Comparison of ENCODE assay signal across 26 cellular contexts in genomic region chr3:31645233-31645632, GRCh38.
"Had no signal": no experiment of that assay in that cellular context is flagged by ENCODE, and none has a peak within 500 bp of the region (broad histone marks: within the 10 kb centered on the region; RNA-seq: fewer than 3 reads in every experiment).

No MANE protein-coding gene starts in this region.

- H3K9me3 ChIP-seq: colonic mucosa had no signal

- H3K36me3 ChIP-seq: colonic mucosa, WERI-Rb-1 had no signal

- H3K4me3 ChIP-seq: body of pancreas, colonic mucosa had no signal

- H3K27ac ChIP-seq: body of pancreas, colonic mucosa, foreskin keratinocyte, WERI-Rb-1 had no signal

- H3K27me3 ChIP-seq: body of pancreas, colonic mucosa, foreskin keratinocyte had no signal

- H3K4me1 ChIP-seq: body of pancreas, colonic mucosa, foreskin keratinocyte had no signal

- ATAC-seq: activated CD4-positive, CD25-positive, alpha-beta regulatory T cell treated with anti-CD3 and anti-CD28 coated beads, Interleukin-2, amount 50 U/mL, for 24 hours; activated T-cell treated with anti-CD3 and anti-CD28 coated beads, Interleukin-2, amount 50 U/mL, for 72 hours; body of pancreas; esophagus mucosa; foreskin keratinocyte; T-helper 17 cell had no signal

- DNase-seq: activated B cell treated with CpG ODN at 0.5 μM for 24 hours; activated CD4-positive, alpha-beta memory T cell treated with anti-CD3 and anti-CD28 coated beads, Interleukin-2, amount 10 ng/mL, durations not matched to agents 7 days and 5 days; activated CD4-positive, alpha-beta T cell treated with anti-CD3 and anti-CD28 coated beads, Interleukin-2, amount 10 ng/mL, durations not matched to agents 24 days and 14 days; activated CD8-positive, alpha-beta memory T cell treated with anti-CD3 and anti-CD28 coated beads, Interleukin-2, amount 50 U/mL, for 48 hours; activated gamma-delta T cell; activated naive CD4-positive, alpha-beta T cell; activated naive CD4-positive, alpha-beta T cell treated with anti-CD3 and anti-CD28 coated beads, Interleukin-2, amount 10 ng/mL, durations not matched to agents 7 days and 5 days; activated naive CD8-positive, alpha-beta T cell treated with anti-CD3 and anti-CD28 coated beads, Interleukin-2, amount 10 ng/mL, durations not matched to agents 7 days and 5 days; activated T-cell treated with anti-CD3 and anti-CD28 coated beads for 4 hours; activated T-cell treated with anti-CD3 and anti-CD28 coated beads, Interleukin-2, amount 50 U/mL, for 24 hours; activated T-cell treated with anti-CD3 and anti-CD28 coated beads, Interleukin-2, amount 50 U/mL, for 72 hours; amniotic stem cell; aorta; body of pancreas; caudate nucleus; colonic mucosa; effector CD8-positive, alpha-beta T cell; endodermal cell; foreskin keratinocyte; head of caudate nucleus; T-helper 1 cell; T-helper 17 cell; T1000; WERI-Rb-1 had no signal
